ENCODE assay signal across 8 cellular contexts in the genomic region with DNA sequence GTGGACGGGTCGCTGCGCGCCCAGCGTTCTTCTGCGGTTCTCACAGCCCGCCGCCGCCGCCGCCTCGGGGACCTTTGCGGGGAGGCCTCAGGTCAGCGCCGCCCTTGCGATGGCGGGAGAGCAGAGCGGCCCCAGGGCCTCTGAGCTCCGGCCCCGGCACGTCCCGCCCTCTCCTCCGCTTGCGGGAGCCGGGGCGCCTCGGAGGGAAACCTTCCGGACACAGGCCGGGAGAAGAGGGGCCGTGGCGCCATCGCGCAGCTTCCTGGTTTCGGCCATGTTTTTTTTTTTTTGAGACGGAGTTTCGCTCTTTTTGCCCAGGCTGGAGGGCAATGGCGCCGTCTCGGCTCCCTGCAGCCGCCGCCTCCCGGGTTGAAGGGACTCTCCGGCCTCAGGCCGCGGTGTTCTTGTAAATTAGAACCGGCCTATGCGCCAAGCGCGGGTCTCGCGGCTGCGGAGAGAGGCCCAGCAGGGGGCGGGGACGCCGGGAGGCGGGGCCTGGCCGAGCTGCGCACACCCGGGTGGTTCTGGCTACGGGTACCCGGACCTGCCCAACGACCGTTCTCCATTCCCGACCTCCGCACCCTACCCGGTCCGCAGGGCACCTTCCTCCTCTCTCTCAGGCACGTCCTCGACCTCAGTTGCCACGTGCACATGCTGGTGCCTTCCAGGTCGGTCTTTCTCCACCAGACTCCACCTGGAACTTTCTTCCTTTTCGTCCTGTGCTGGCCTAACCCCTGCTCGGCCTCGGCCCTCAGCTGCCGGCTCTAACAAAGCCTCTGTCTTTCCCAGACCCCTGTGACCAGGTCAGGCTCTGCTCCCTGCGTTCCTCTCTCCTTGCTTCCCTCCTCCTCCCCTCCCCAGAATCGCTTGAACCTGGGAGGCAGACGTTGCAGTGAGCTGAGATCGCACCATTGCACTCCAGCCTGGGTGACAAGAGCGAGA. TPM values are rescaled to one million over a fixed set of nuclear protein-coding genes. Genes with fewer than 3 reads are reported as not detected.
DNase-seq lines count a peak whose midpoint lies in the region; ATAC-seq, FAIRE-seq and TF ChIP-seq lines count a peak whose summit lies in the region.

No MANE protein-coding gene starts in this region.

- CTCF ChIA-PET in A549 (lab: Yijun Ruan, JAX): interaction anchor here (0.8 to 2.3 kb wide), 12 partner anchors 8 to 343 kb away, joined by 3 to 7 read pairs (median 4); no protein-coding TSS in a partner anchor
- CTCF ChIA-PET in activated CD4-positive, alpha-beta T cell treated with anti-CD3 and anti-CD28 coated beads, Interleukin-2, amount 10 ng/mL, durations not matched to agents 7 days and 5 days (lab: Charles Lee): interaction anchor here (0.8 to 3.0 kb wide), 10 partner anchors 10 to 37 kb away, joined by 3 to 14 read pairs (median 5); partner anchors contain the start of genes MGAT1 and ZFP62

- peak overlapping the region; percentile 90 for H3K4me2 ChIP-seq in A549

- H3K4me3 ChIP-seq in A549: peak overlapping the region; percentile 66
- peak overlapping the region; percentile 98 for H3K4me3 ChIP-seq in coronary artery

- H3K4me3 Mint-ChIP-seq in activated CD4-positive, alpha-beta T cell treated with anti-CD3 and anti-CD28 coated beads, Interleukin-2, amount 10 ng/mL, durations not matched to agents 7 days and 5 days: peak overlapping the region; percentile 92

- FAIRE-seq in A549 (lab: Jason Lieb, UNC): no peak

- peaks cover 40% of the 10 kb centered on the region for H3K4me1 Mint-ChIP-seq in activated CD4-positive, alpha-beta T cell treated with anti-CD3 and anti-CD28 coated beads, Interleukin-2, amount 10 ng/mL, durations not matched to agents 7 days and 5 days

- no peaks in the 10 kb centered on the region for H3K9me3 ChIP-seq in A549

- peak overlapping the region; percentile 96 for H3K27ac Mint-ChIP-seq in activated CD4-positive, alpha-beta T cell treated with anti-CD3 and anti-CD28 coated beads, Interleukin-2, amount 10 ng/mL, durations not matched to agents 7 days and 5 days

- H3K27ac ChIP-seq in A549 (peak overlapping the region; percentile 93 to 99), coronary artery (peak overlapping the region; percentile 96)

- POLR2A ChIA-PET in A549 (lab: Yijun Ruan, JAX): interaction anchor here (0.6 to 2.7 kb wide), 14 partner anchors 9 to 392 kb away, joined by 3 to 43 read pairs (median 4); partner anchors contain the start of genes TRIM41 and ZFP62
- POLR2A ChIA-PET in activated CD4-positive, alpha-beta T cell treated with anti-CD3 and anti-CD28 coated beads, Interleukin-2, amount 10 ng/mL, durations not matched to agents 7 days and 5 days (lab: Charles Lee): interaction anchor here (0.6 to 1.0 kb wide), 3 partner anchors 28 to 429 kb away, joined by 3 to 14 read pairs (median 3); no protein-coding TSS in a partner anchor

- TF ChIP-seq CTCF in A549 (IDR thresholded peaks at IDR 0.05) (no peak), coronary artery (IDR thresholded peaks at IDR 0.05) (no peak)

- DNase-seq in A549 (ENCODE audit: low read depth in 1 of 2, low spot score in 1 of 2): peak; percentile 75 to 90
- DNase-seq in NCI-H2171 (lab: John Stamatoyannopoulos, UW): peak; percentile 25
- peak; percentile 75 for DNase-seq in activated CD4-positive, alpha-beta T cell treated with anti-CD3 and anti-CD28 coated beads, Interleukin-2, amount 10 ng/mL, durations not matched to agents 7 days and 5 days
- peak; percentile 90 for DNase-seq in coronary artery (ENCODE audit: low spot score)
- peak; percentile 87 for DNase-seq in left kidney (ENCODE audit: low read depth, low spot score)
- peak; percentile 75 to 76 for DNase-seq in stimulated activated CD4-positive, alpha-beta T cell treated with anti-CD3 and anti-CD28 coated beads, Interleukin-2, amount 100 ng/mL, for 48 hours

- peaks cover 22% of the 10 kb centered on the region for H3K4me1 ChIP-seq in A549

- WGBS in A549 (ENCODE audit: missing lambda C conversion rate): 5% methylated on average over 43 of the region's 80 CpGs

- TF ChIP-seq EP300 in A549 (IDR thresholded peaks at IDR 0.05): no peak

- ATAC-seq in A549 (peak; percentile 97), GM18505 (IDR thresholded peaks at IDR 0.05; ENCODE audit: unreplicated experiment) (peak; percentile 68), HG02938 (IDR thresholded peaks at IDR 0.05; ENCODE audit: unreplicated experiment) (peak; percentile 66)

- no peak for TF ChIP-seq RAD21 in A549 (conservative IDR thresholded peaks at IDR 0.05 in 1 of 2, IDR thresholded peaks at IDR 0.05 in 1 of 2)

- H3K27me3 Mint-ChIP-seq in activated CD4-positive, alpha-beta T cell treated with anti-CD3 and anti-CD28 coated beads, Interleukin-2, amount 10 ng/mL, durations not matched to agents 7 days and 5 days: no peaks in the 10 kb centered on the region

- peak; percentile 70 for TF ChIP-seq POLR2A in A549 (IDR thresholded peaks at IDR 0.05; ENCODE audit: low read length)
- TF ChIP-seq POLR2A in GM18505 (IDR thresholded peaks at IDR 0.05; ENCODE audit: borderline replicate concordance, extremely low read depth, insufficient read depth, insufficient read length): peak; percentile 72

- peaks cover 3% of the 10 kb centered on the region for H3K9me3 Mint-ChIP-seq in activated CD4-positive, alpha-beta T cell treated with anti-CD3 and anti-CD28 coated beads, Interleukin-2, amount 10 ng/mL, durations not matched to agents 7 days and 5 days

- peaks cover 64% of the 10 kb centered on the region for H3K36me3 Mint-ChIP-seq in activated CD4-positive, alpha-beta T cell treated with anti-CD3 and anti-CD28 coated beads, Interleukin-2, amount 10 ng/mL, durations not matched to agents 7 days and 5 days (ENCODE audit: low read depth)

TF ChIP-seq in A549, 52 proteins besides CTCF, POLR2A, EP300 and RAD21 (continues in another document):
- TF ChIP-seq, protein P1, sequence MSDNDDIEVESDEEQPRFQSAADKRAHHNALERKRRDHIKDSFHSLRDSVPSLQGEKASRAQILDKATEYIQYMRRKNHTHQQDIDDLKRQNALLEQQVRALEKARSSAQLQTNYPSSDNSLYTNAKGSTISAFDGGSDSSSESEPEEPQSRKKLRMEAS (IDR thresholded peaks at IDR 0.05): peak; percentile 93
- peak; percentile 47; the same call in 1 of the 3 replicates for TF ChIP-seq BCL3 (IDR thresholded peaks at IDR 0.05)
- TF ChIP-seq CEBPB (IDR thresholded peaks at IDR 0.05): no peak
- no peak for TF ChIP-seq MAZ (IDR thresholded peaks at IDR 0.05; ENCODE audit: borderline replicate concordance, low read depth, low read length)
- TF ChIP-seq, protein P2, sequence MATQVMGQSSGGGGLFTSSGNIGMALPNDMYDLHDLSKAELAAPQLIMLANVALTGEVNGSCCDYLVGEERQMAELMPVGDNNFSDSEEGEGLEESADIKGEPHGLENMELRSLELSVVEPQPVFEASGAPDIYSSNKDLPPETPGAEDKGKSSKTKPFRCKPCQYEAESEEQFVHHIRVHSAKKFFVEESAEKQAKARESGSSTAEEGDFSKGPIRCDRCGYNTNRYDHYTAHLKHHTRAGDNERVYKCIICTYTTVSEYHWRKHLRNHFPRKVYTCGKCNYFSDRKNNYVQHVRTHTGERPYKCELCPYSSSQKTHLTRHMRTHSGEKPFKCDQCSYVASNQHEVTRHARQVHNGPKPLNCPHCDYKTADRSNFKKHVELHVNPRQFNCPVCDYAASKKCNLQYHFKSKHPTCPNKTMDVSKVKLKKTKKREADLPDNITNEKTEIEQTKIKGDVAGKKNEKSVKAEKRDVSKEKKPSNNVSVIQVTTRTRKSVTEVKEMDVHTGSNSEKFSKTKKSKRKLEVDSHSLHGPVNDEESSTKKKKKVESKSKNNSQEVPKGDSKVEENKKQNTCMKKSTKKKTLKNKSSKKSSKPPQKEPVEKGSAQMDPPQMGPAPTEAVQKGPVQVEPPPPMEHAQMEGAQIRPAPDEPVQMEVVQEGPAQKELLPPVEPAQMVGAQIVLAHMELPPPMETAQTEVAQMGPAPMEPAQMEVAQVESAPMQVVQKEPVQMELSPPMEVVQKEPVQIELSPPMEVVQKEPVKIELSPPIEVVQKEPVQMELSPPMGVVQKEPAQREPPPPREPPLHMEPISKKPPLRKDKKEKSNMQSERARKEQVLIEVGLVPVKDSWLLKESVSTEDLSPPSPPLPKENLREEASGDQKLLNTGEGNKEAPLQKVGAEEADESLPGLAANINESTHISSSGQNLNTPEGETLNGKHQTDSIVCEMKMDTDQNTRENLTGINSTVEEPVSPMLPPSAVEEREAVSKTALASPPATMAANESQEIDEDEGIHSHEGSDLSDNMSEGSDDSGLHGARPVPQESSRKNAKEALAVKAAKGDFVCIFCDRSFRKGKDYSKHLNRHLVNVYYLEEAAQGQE (IDR thresholded peaks at IDR 0.05): peak; percentile 60
- TF ChIP-seq ZFP36 (IDR thresholded peaks at IDR 0.05; ENCODE audit: borderline replicate concordance, partially characterized antibody): no peak
- peak; percentile 75 to 81; a peak in 3 of 5 replicates for TF ChIP-seq JUN (IDR thresholded peaks at IDR 0.05)
- TF ChIP-seq EHMT2 (IDR thresholded peaks at IDR 0.05; ENCODE audit: low read depth): no peak

RNA-seq across cellular contexts. Expression of gene MGAT1, which starts 28.8 kb away (rescaled TPM):
- polyA plus RNA-seq in A549 (2011; rRNA removed) (53.0 and 56.3 TPM in 2 replicates), A549 (2017; fragmentation: RNase III; extraction: RNeasy Plus Mini Kit Qiagen cat#74134 plus additional on column Dnase treatment) (54.6 to 63.4 TPM (median 61.8 TPM) in 3 replicates)
- 50.1 and 71.5 TPM in 2 replicates for polyA plus RNA-seq in A549 (2012; cell fraction: cytosol; rRNA removed)
- 71.5 and 99.2 TPM in 2 replicates for polyA plus RNA-seq in A549 (2012; cell fraction: nucleus; rRNA removed)
- polyA minus RNA-seq in A549 (2011; rRNA and poly(A)+ RNA removed): 46.1 and 49.2 TPM in 2 replicates
- 100 to 1,000 TPM; 136 to 152 TPM for total RNA-seq in activated CD4-positive, alpha-beta T cell treated with anti-CD3 and anti-CD28 coated beads, Interleukin-2, amount 10 ng/mL, durations not matched to agents 7 days and 5 days

RNA-seq across cellular contexts. Expression of gene ZFP62, which starts 29.7 kb away (rescaled TPM):
- 19.2 and 23.4 TPM in 2 replicates for polyA plus RNA-seq in A549 (2011; rRNA removed)
- polyA plus RNA-seq in A549 (2012; cell fraction: cytosol; rRNA removed): 2.6 and 3.5 TPM in 2 replicates
- polyA plus RNA-seq in A549 (2012; cell fraction: nucleus; rRNA removed): 2.9 and 3.6 TPM in 2 replicates
- 11.8 to 13.9 TPM (median 13.9 TPM) in 3 replicates for polyA plus RNA-seq in A549 (2017; fragmentation: RNase III; extraction: RNeasy Plus Mini Kit Qiagen cat#74134 plus additional on column Dnase treatment)
- 9.0 and 10.8 TPM in 2 replicates for polyA minus RNA-seq in A549 (2011; rRNA and poly(A)+ RNA removed)
- total RNA-seq in activated CD4-positive, alpha-beta T cell treated with anti-CD3 and anti-CD28 coated beads, Interleukin-2, amount 10 ng/mL, durations not matched to agents 7 days and 5 days: 10 to 100 TPM; 35.6 to 36.5 TPM

Comparison
In these comparisons a context has a peak if more than half of its experiments do, and no peak if none do; other contexts are left out.
1. Peak in every context shown above with its lines: DNase-seq, ATAC-seq, H3K4me3 ChIP-seq and H3K27ac ChIP-seq.
2. DNase-seq: peak in every context shown above with its lines; median percentile 90 in coronary artery; 87 in left kidney; 82 in A549; 76 in stimulated activated CD4-positive, alpha-beta T cell treated with anti-CD3 and anti-CD28 coated beads, Interleukin-2, amount 100 ng/mL, for 48 hours; 75 in activated CD4-positive, alpha-beta T cell treated with anti-CD3 and anti-CD28 coated beads, Interleukin-2, amount 10 ng/mL, durations not matched to agents 7 days and 5 days; 25 in NCI-H2171.